ENCODE assay signal across 16 cellular contexts in genomic region chr7:50396856-50397255, GRCh38. TPM values are rescaled to one million over a fixed set of nuclear protein-coding genes. Genes with fewer than 3 reads are reported as not detected.
DNase-seq lines count a peak whose midpoint lies in the region; ATAC-seq and TF ChIP-seq lines count a peak whose summit lies in the region.
"Had no signal": no experiment of that assay in that cellular context is flagged by ENCODE, and none has a peak within 500 bp of the region (broad histone marks: within the 10 kb centered on the region; RNA-seq: fewer than 3 reads in every experiment).

No MANE protein-coding gene starts in this region.

- intact Hi-C loops in aorta (cut with DNase I), result no loop called here

- H3K9me3 ChIP-seq in T-helper 17 cell (ENCODE audit: control insufficient read depth, low read length, poor library complexity, severe bottlenecking), result no peaks in the 10 kb centered on the region
- H3K9me3 ChIP-seq in neutrophil, result no peaks in the 10 kb centered on the region
- H3K9me3 ChIP-seq in aorta (ENCODE audit: control insufficient read depth, low read length), result no peaks in the 10 kb centered on the region
- H3K9me3 ChIP-seq: Peyer's patch had no signal

- WGBS in aorta, 2 donors, result 73 to 78% methylated on average over 2 of the region's 2 CpGs

- H3K27ac ChIP-seq in neutrophil, result peak overlapping the region; percentile 9
- H3K27ac ChIP-seq in aorta (ENCODE audit: low read depth in 1 of 2, low read length in 2 of 2), result no peak overlapping the region
- H3K27ac ChIP-seq: 22Rv1, VCaP had no signal

- no peaks in the 10 kb centered on the region for H3K27me3 Mint-ChIP-seq in T-helper 17 cell

- peak; percentile 62 to 64 for ATAC-seq in activated CD4-positive, CD25-positive, alpha-beta regulatory T cell treated with anti-CD3 and anti-CD28 coated beads, Interleukin-2, amount 50 U/mL, for 24 hours
- ATAC-seq in HG02678 (IDR thresholded peaks at IDR 0.05; ENCODE audit: unreplicated experiment) (peak; percentile 7), T-helper 17 cell (peak; percentile 69), aorta (ENCODE audit: low FRiP score) (no peak)

- peaks cover 29% of the 10 kb centered on the region for H3K36me3 Mint-ChIP-seq in T-helper 17 cell (ENCODE audit: low read depth)

- peaks cover 64% of the 10 kb centered on the region for H3K4me1 Mint-ChIP-seq in T-helper 17 cell
- H3K4me1 Mint-ChIP-seq: nephron had no signal

- H3K27me3 ChIP-seq in neutrophil (no peaks in the 10 kb centered on the region), aorta (ENCODE audit: control insufficient read depth in 1 of 2, insufficient read depth in 2 of 2, low read length in 1 of 2) (peaks cover 0 to 1% of the 10 kb centered on the region in 2 donors)
- H3K27me3 ChIP-seq: Peyer's patch had no signal

- peak overlapping the region; percentile 66 for H3K4me3 Mint-ChIP-seq in T-helper 17 cell
- H3K4me3 Mint-ChIP-seq: nephron had no signal

- no peaks in the 10 kb centered on the region for H3K4me1 ChIP-seq in neutrophil (ENCODE audit: control insufficient read depth in 1 of 2, insufficient read depth in 1 of 2, low read depth in 1 of 2, low read length in 1 of 2)
- no peaks in the 10 kb centered on the region for H3K4me1 ChIP-seq in aorta (ENCODE audit: control insufficient read depth in 1 of 2, insufficient read depth in 2 of 2, low read length in 2 of 2)

- no peak overlapping the region for H3K4me3 ChIP-seq in neutrophil (ENCODE audit: low read depth in 1 of 2, low read length in 1 of 2)
- H3K4me3 ChIP-seq in aorta (ENCODE audit: low read length in 2 of 2), result no peak overlapping the region
- H3K4me3 ChIP-seq: Peyer's patch had no signal

- H3K36me3 ChIP-seq in neutrophil (peaks cover 76% of the 10 kb centered on the region), aorta (ENCODE audit: control insufficient read depth in 1 of 2, insufficient read depth in 2 of 2, low read length in 1 of 2) (no peaks in the 10 kb centered on the region)

- DNase-seq in activated CD4-positive, CD25-positive, alpha-beta regulatory T cell treated with anti-CD3 and anti-CD28 coated beads, Interleukin-2, amount 50 U/mL, for 72 hours, result no peak
- no peak for DNase-seq in T-helper 17 cell
- no peak for DNase-seq in SW 1271 (lab: John Stamatoyannopoulos, UW)
- no peak for DNase-seq in cerebellar nuclear complex (lab: John Stamatoyannopoulos, UW)
- no peak for DNase-seq in aorta
- DNase-seq: anterior cingulate cortex, DMS79 treated with DMSO at 0.1 percent for 48 hours, erythroblast, NCI-H1436, Peyer's patch had no signal

- peak overlapping the region; percentile 99 for H3K27ac Mint-ChIP-seq in T-helper 17 cell
- H3K27ac Mint-ChIP-seq: nephron had no signal

- no peak for TF ChIP-seq CTCF in neutrophil (IDR thresholded peaks at IDR 0.05)

RNA-seq across cellular contexts. Expression of gene FIGNL1, which starts 53.3 kb away (rescaled TPM):
- total RNA-seq in T-helper 17 cell, result 1 to 10 TPM; 8.6 to 9.8 TPM
- total RNA-seq in aorta, result 1 to 10 TPM; 5.4 to 5.9 TPM
- 1 to 10 TPM; 1.3 to 4.1 TPM for polyA plus RNA-seq in aorta
